In the genomic region with DNA sequence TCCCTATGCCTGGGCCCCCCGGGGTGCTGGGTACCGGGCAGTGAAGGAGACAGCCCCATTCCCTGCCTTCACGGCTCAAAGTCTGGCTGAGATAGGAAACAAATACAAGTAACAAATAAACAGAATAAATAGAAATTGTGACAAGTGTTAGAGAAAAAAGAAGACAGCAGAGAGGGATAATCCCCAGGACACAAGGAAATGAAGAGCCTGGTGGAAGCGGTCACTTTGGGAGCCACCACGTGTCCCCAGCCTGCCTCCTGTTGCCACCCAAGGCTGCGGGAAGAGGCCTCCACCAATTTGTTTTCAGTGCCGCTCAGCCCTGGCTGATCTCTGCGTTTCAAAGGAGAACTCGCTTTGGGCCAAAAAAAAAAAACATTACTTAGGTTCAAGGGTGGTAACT, we compare ENCODE assay signal across 28 cellular contexts.
"Had no signal": no experiment of that assay in that cellular context is flagged by ENCODE, and none has a peak within 500 bp of the region (broad histone marks: within the 10 kb centered on the region; RNA-seq: fewer than 3 reads in every experiment).

No MANE protein-coding gene starts in this region.

- H3K4me1 ChIP-seq: colonic mucosa, foreskin keratinocyte, parathyroid adenoma, psoas muscle, sigmoid colon, upper lobe of left lung had no signal

- H3K27ac Mint-ChIP-seq: activated B cell treated with CpG ODN at 0.5 μM for 24 hours; activated CD8-positive, alpha-beta memory T cell treated with anti-CD3 and anti-CD28 coated beads, Interleukin-2, amount 10 ng/mL, durations not matched to agents 7 days and 5 days; activated CD8-positive, alpha-beta T cell treated with anti-CD3 and anti-CD28 coated beads, Interleukin-2, amount 10 ng/mL, durations not matched to agents 7 days and 5 days; activated naive CD4-positive, alpha-beta T cell treated with anti-CD3 and anti-CD28 coated beads, Interleukin-2, amount 10 ng/mL, durations not matched to agents 7 days and 5 days; activated naive CD8-positive, alpha-beta T cell treated with anti-CD3 and anti-CD28 coated beads, Interleukin-2, amount 50 U/mL, for 24 hours; effector memory CD8-positive, alpha-beta T cell; immature natural killer cell; stimulated activated naive B cell treated with anti-CD40 and anti-IgM and Interleukin-4, amounts not matched to agents 10 μg/mL and 1 μg/mL and 100 μg/mL, for 72 hours had no signal

- H3K27me3 Mint-ChIP-seq: activated B cell treated with CpG ODN at 0.5 μM for 24 hours; activated CD8-positive, alpha-beta memory T cell treated with anti-CD3 and anti-CD28 coated beads, Interleukin-2, amount 10 ng/mL, durations not matched to agents 7 days and 5 days; activated naive CD4-positive, alpha-beta T cell treated with anti-CD3 and anti-CD28 coated beads, Interleukin-2, amount 10 ng/mL, durations not matched to agents 7 days and 5 days; activated naive CD8-positive, alpha-beta T cell treated with anti-CD3 and anti-CD28 coated beads, Interleukin-2, amount 50 U/mL, for 24 hours; central memory CD8-positive, alpha-beta T cell; effector memory CD8-positive, alpha-beta T cell; naive B cell; stimulated activated naive B cell treated with anti-CD40 and anti-IgM and Interleukin-4, amounts not matched to agents 10 μg/mL and 1 μg/mL and 100 μg/mL, for 72 hours had no signal

- H3K9me3 ChIP-seq: colonic mucosa, esophagus muscularis mucosa, heart left ventricle, psoas muscle, sigmoid colon, upper lobe of left lung had no signal

- H3K4me1 Mint-ChIP-seq: activated B cell treated with CpG ODN at 0.5 μM for 24 hours; activated naive CD4-positive, alpha-beta T cell treated with anti-CD3 and anti-CD28 coated beads, Interleukin-2, amount 10 ng/mL, durations not matched to agents 7 days and 5 days; immature natural killer cell; stimulated activated naive B cell treated with anti-CD40 and anti-IgM and Interleukin-4, amounts not matched to agents 10 μg/mL and 1 μg/mL and 100 μg/mL, for 72 hours had no signal

- H3K36me3 ChIP-seq: colonic mucosa had no signal

- DNase-seq: activated B cell treated with CpG ODN at 0.5 μM for 24 hours; activated CD8-positive, alpha-beta memory T cell treated with anti-CD3 and anti-CD28 coated beads, Interleukin-2, amount 10 ng/mL, durations not matched to agents 7 days and 5 days; activated CD8-positive, alpha-beta T cell treated with anti-CD3 and anti-CD28 coated beads, Interleukin-2, amount 10 ng/mL, durations not matched to agents 7 days and 5 days; activated effector memory CD4-positive, alpha-beta T cell treated with Interleukin-2 at 50 U/mL for 16 hours; activated naive CD4-positive, alpha-beta T cell treated with anti-CD3 and anti-CD28 coated beads, Interleukin-2, amount 10 ng/mL, durations not matched to agents 7 days and 5 days; activated naive CD8-positive, alpha-beta T cell treated with anti-CD3 and anti-CD28 coated beads, Interleukin-2, amount 50 U/mL, for 24 hours; amygdala; colonic mucosa; effector memory CD8-positive, alpha-beta T cell; foreskin keratinocyte; heart left ventricle; immature natural killer cell; naive B cell; occipital lobe; psoas muscle; sigmoid colon; small intestine; stimulated activated CD4-positive, alpha-beta T cell treated with anti-CD3 and anti-CD28 coated beads, Interleukin-1b, Interleukin-23, amount 100 ng/mL, for 48 hours; stimulated activated CD4-positive, alpha-beta T cell treated with anti-CD3 and anti-CD28 coated beads, Interleukin-4, amount 100 ng/mL, for 4 hours; stimulated activated CD8-positive, alpha-beta memory T cell treated with anti-CD3 and anti-CD28 coated beads, Interleukin-4, amount 100 ng/mL, for 48 hours; stimulated activated naive B cell treated with anti-CD40 and anti-IgM and Interleukin-4, amounts not matched to agents 10 μg/mL and 1 μg/mL and 100 μg/mL, for 72 hours; T-helper 2 cell; upper lobe of left lung had no signal

- H3K4me3 Mint-ChIP-seq: activated B cell treated with CpG ODN at 0.5 μM for 24 hours; activated CD8-positive, alpha-beta memory T cell treated with anti-CD3 and anti-CD28 coated beads, Interleukin-2, amount 10 ng/mL, durations not matched to agents 7 days and 5 days; activated CD8-positive, alpha-beta T cell treated with anti-CD3 and anti-CD28 coated beads, Interleukin-2, amount 10 ng/mL, durations not matched to agents 7 days and 5 days; activated naive CD4-positive, alpha-beta T cell treated with anti-CD3 and anti-CD28 coated beads, Interleukin-2, amount 10 ng/mL, durations not matched to agents 7 days and 5 days; activated naive CD8-positive, alpha-beta T cell treated with anti-CD3 and anti-CD28 coated beads, Interleukin-2, amount 50 U/mL, for 24 hours; central memory CD8-positive, alpha-beta T cell; effector memory CD8-positive, alpha-beta T cell; immature natural killer cell; mesothelial cell of epicardium; naive B cell; stimulated activated naive B cell treated with anti-CD40 and anti-IgM and Interleukin-4, amounts not matched to agents 10 μg/mL and 1 μg/mL and 100 μg/mL, for 72 hours had no signal

- H3K27me3 ChIP-seq: colonic mucosa, esophagus muscularis mucosa, foreskin keratinocyte, heart left ventricle, sigmoid colon, upper lobe of left lung had no signal

- ATAC-seq: activated CD8-positive, alpha-beta memory T cell treated with anti-CD3 and anti-CD28 coated beads, Interleukin-2, amount 10 ng/mL, durations not matched to agents 7 days and 5 days; activated CD8-positive, alpha-beta T cell treated with anti-CD3 and anti-CD28 coated beads, Interleukin-2, amount 10 ng/mL, durations not matched to agents 7 days and 5 days; activated naive CD8-positive, alpha-beta T cell treated with anti-CD3 and anti-CD28 coated beads, Interleukin-2, amount 50 U/mL, for 24 hours; effector memory CD8-positive, alpha-beta T cell; foreskin keratinocyte; heart left ventricle; psoas muscle; SK-N-SH treated with all-trans-retinoic acid at 6 μM for 48 hours; stimulated activated naive B cell treated with anti-CD40 and anti-IgM and Interleukin-4, amounts not matched to agents 10 μg/mL and 1 μg/mL and 100 μg/mL, for 72 hours had no signal

- H3K27ac ChIP-seq: colonic mucosa, esophagus muscularis mucosa, foreskin keratinocyte, heart left ventricle, parathyroid adenoma, psoas muscle, sigmoid colon, upper lobe of left lung had no signal

- H3K4me3 ChIP-seq: colonic mucosa, esophagus muscularis mucosa, heart left ventricle, psoas muscle, sigmoid colon, upper lobe of left lung had no signal

- H3K9me3 Mint-ChIP-seq: activated B cell treated with CpG ODN at 0.5 μM for 24 hours; activated naive CD4-positive, alpha-beta T cell treated with anti-CD3 and anti-CD28 coated beads, Interleukin-2, amount 10 ng/mL, durations not matched to agents 7 days and 5 days; activated naive CD8-positive, alpha-beta T cell treated with anti-CD3 and anti-CD28 coated beads, Interleukin-2, amount 50 U/mL, for 24 hours; central memory CD8-positive, alpha-beta T cell; effector memory CD8-positive, alpha-beta T cell; immature natural killer cell; mesothelial cell of epicardium; stimulated activated naive B cell treated with anti-CD40 and anti-IgM and Interleukin-4, amounts not matched to agents 10 μg/mL and 1 μg/mL and 100 μg/mL, for 72 hours had no signal
